In genomic region chr10:118776033-118776432, GRCh38 we compare ENCODE assay signal across 8 cellular contexts.
"Had no signal": no experiment of that assay in that cellular context is flagged by ENCODE, and none has a peak within 500 bp of the region (broad histone marks: within the 10 kb centered on the region; RNA-seq: fewer than 3 reads in every experiment).

No MANE protein-coding gene starts in this region.

- DNase-seq: GOT3, H7, HFFc6, KG1 had no signal

- H3K4me1 ChIP-seq: HAP-1 had no signal

- H3K27ac Mint-ChIP-seq: HFFc6, IgD-negative memory B cell had no signal

- H3K4me3 Mint-ChIP-seq: HFFc6, IgD-negative memory B cell had no signal

- H3K4me3 ChIP-seq: GM23248, HAP-1 had no signal

- H3K4me1 Mint-ChIP-seq: IgD-negative memory B cell had no signal

- H3K27me3 Mint-ChIP-seq: IgD-negative memory B cell had no signal

- H3K9me3 Mint-ChIP-seq: HFFc6 had no signal

- H3K9ac ChIP-seq: GM23248 had no signal

- H3K36me3 ChIP-seq: HAP-1 had no signal

- H3K9me3 ChIP-seq: HAP-1 had no signal

- FAIRE-seq: HTR-8/SVneo had no signal

- H3K27ac ChIP-seq: GM23248 had no signal

- H2AFZ ChIP-seq: GM23248 had no signal
